13 cellular contexts compared by ENCODE assay signal in genomic region chr17:60679287-60679686, GRCh38. TPM values are rescaled to one million over a fixed set of nuclear protein-coding genes. Genes with fewer than 3 reads are reported as not detected.
A peak's percentile ranks its signal among the peaks of the same experiment; 100 is the strongest.
DNase-seq lines count a peak whose midpoint lies in the region; ATAC-seq and TF ChIP-seq lines count a peak whose summit lies in the region.
"Had no signal": no experiment of that assay in that cellular context is flagged by ENCODE, and none has a peak within 500 bp of the region (broad histone marks: within the 10 kb centered on the region; RNA-seq: fewer than 3 reads in every experiment).

No MANE protein-coding gene starts in this region.

- H3K27ac Mint-ChIP-seq in activated naive CD4-positive, alpha-beta T cell treated with anti-CD3 and anti-CD28 coated beads, Interleukin-2, amount 10 ng/mL, durations not matched to agents 7 days and 5 days = no peak overlapping the region
- no peak overlapping the region for H3K27ac Mint-ChIP-seq in activated naive CD4-positive, alpha-beta T cell treated with anti-CD3 and anti-CD28 coated beads for 36 hours
- no peak overlapping the region for H3K27ac Mint-ChIP-seq in WTC11
- no peak overlapping the region for H3K27ac Mint-ChIP-seq in mesothelial cell of epicardium
- H3K27ac Mint-ChIP-seq: CD14-positive monocyte had no signal

- no peak for DNase-seq in activated naive CD4-positive, alpha-beta T cell treated with anti-CD3 and anti-CD28 coated beads, Interleukin-2, amount 10 ng/mL, durations not matched to agents 7 days and 5 days
- no peak for DNase-seq in activated naive CD4-positive, alpha-beta T cell treated with anti-CD3 and anti-CD28 coated beads for 36 hours
- DNase-seq in WTC11 (ENCODE audit: low spot score) (no peak), mesothelial cell of epicardium (ENCODE audit: low spot score in 2 of 2, unreplicated experiment in 2 of 2) (no peak), NCI-H1694 (lab: John Stamatoyannopoulos, UW) (no peak), RPMI8226 (no peak), Right ventricle myocardium superior (no peak)
- DNase-seq: MM.1S, NCI-H748 treated with DMSO at 0.1 percent for 48 hours, posterior cingulate gyrus, SHP77 had no signal

- H3K4me1 Mint-ChIP-seq in activated naive CD4-positive, alpha-beta T cell treated with anti-CD3 and anti-CD28 coated beads, Interleukin-2, amount 10 ng/mL, durations not matched to agents 7 days and 5 days = peaks cover 23% of the 10 kb centered on the region
- peaks cover 11% of the 10 kb centered on the region for H3K4me1 Mint-ChIP-seq in activated naive CD4-positive, alpha-beta T cell treated with anti-CD3 and anti-CD28 coated beads for 36 hours (ENCODE audit: low read depth)
- H3K4me1 Mint-ChIP-seq in WTC11 (peaks cover 6% of the 10 kb centered on the region), mesothelial cell of epicardium (peaks cover 20% of the 10 kb centered on the region)

- H3K27me3 Mint-ChIP-seq in activated naive CD4-positive, alpha-beta T cell treated with anti-CD3 and anti-CD28 coated beads, Interleukin-2, amount 10 ng/mL, durations not matched to agents 7 days and 5 days = no peaks in the 10 kb centered on the region
- no peaks in the 10 kb centered on the region for H3K27me3 Mint-ChIP-seq in activated naive CD4-positive, alpha-beta T cell treated with anti-CD3 and anti-CD28 coated beads for 36 hours (ENCODE audit: low read depth)
- H3K27me3 Mint-ChIP-seq in WTC11 (ENCODE audit: low read depth) = no peaks in the 10 kb centered on the region
- no peaks in the 10 kb centered on the region for H3K27me3 Mint-ChIP-seq in mesothelial cell of epicardium (ENCODE audit: low read depth)

- peak overlapping the region; percentile 46 for H3K4me3 Mint-ChIP-seq in activated naive CD4-positive, alpha-beta T cell treated with anti-CD3 and anti-CD28 coated beads, Interleukin-2, amount 10 ng/mL, durations not matched to agents 7 days and 5 days
- no peak overlapping the region for H3K4me3 Mint-ChIP-seq in activated naive CD4-positive, alpha-beta T cell treated with anti-CD3 and anti-CD28 coated beads for 36 hours
- H3K4me3 Mint-ChIP-seq in WTC11 = peak overlapping the region; percentile 22; the same call in 1 of the 2 replicates
- H3K4me3 Mint-ChIP-seq in mesothelial cell of epicardium = peak overlapping the region; percentile 57
- H3K4me3 Mint-ChIP-seq: CD14-positive monocyte had no signal

- CTCF ChIA-PET in activated naive CD4-positive, alpha-beta T cell treated with anti-CD3 and anti-CD28 coated beads, Interleukin-2, amount 10 ng/mL, durations not matched to agents 7 days and 5 days (lab: Charles Lee) = no interaction called here
- CTCF ChIA-PET in activated naive CD4-positive, alpha-beta T cell treated with anti-CD3 and anti-CD28 coated beads for 36 hours (lab: Charles Lee) = no interaction called here
- CTCF ChIA-PET in WTC11 (lab: Charles Lee) = no interaction called here

- H3K9me3 Mint-ChIP-seq in activated naive CD4-positive, alpha-beta T cell treated with anti-CD3 and anti-CD28 coated beads, Interleukin-2, amount 10 ng/mL, durations not matched to agents 7 days and 5 days = peaks cover 4% of the 10 kb centered on the region
- H3K9me3 Mint-ChIP-seq in activated naive CD4-positive, alpha-beta T cell treated with anti-CD3 and anti-CD28 coated beads for 36 hours = peaks cover 1% of the 10 kb centered on the region
- H3K9me3 Mint-ChIP-seq in WTC11 (peaks cover 7% of the 10 kb centered on the region), mesothelial cell of epicardium (peaks cover 5% of the 10 kb centered on the region)

- TF ChIP-seq CTCF in WTC11 (IDR thresholded peaks at IDR 0.05) = no peak
- no peak for TF ChIP-seq CTCF in mesothelial cell of epicardium (IDR thresholded peaks at IDR 0.05; ENCODE audit: unreplicated experiment)

- POLR2A ChIA-PET in WTC11 (lab: Charles Lee) = no interaction called here

- H3K36me3 Mint-ChIP-seq in activated naive CD4-positive, alpha-beta T cell treated with anti-CD3 and anti-CD28 coated beads, Interleukin-2, amount 10 ng/mL, durations not matched to agents 7 days and 5 days = peaks cover 1% of the 10 kb centered on the region
- H3K36me3 Mint-ChIP-seq in activated naive CD4-positive, alpha-beta T cell treated with anti-CD3 and anti-CD28 coated beads for 36 hours (ENCODE audit: low read depth) = no peaks in the 10 kb centered on the region
- H3K36me3 Mint-ChIP-seq in WTC11 (no peaks in the 10 kb centered on the region), mesothelial cell of epicardium (no peaks in the 10 kb centered on the region)

- ATAC-seq in WTC11 (no peak), Right ventricle myocardium superior (ENCODE audit: poor library complexity) (no peak)
- ATAC-seq: K562 had no signal

- intact Hi-C loops in activated naive CD4-positive, alpha-beta T cell treated with anti-CD3 and anti-CD28 coated beads for 36 hours (cut with micrococcal nuclease) = loop anchor here (10.0 kb wide), 1 partner anchor 544 kb away; no protein-coding TSS in a partner anchor
- intact Hi-C loops in Right ventricle myocardium superior (cut with DNase I) = no loop called here

TF ChIP-seq in WTC11, 78 proteins besides CTCF, POLR2A, EP300 and RAD21:
- TF ChIP-seq ZNF121 (CRISPR knock-in tag; IDR thresholded peaks at IDR 0.05) (no peak), FOXK1 (CRISPR knock-in tag; IDR thresholded peaks at IDR 0.05) (no peak), NFATC4 (CRISPR knock-in tag; IDR thresholded peaks at IDR 0.05) (no peak), ZNF416 (CRISPR knock-in tag; IDR thresholded peaks at IDR 0.05) (no peak), OVOL2 (CRISPR knock-in tag; IDR thresholded peaks at IDR 0.05; ENCODE audit: borderline replicate concordance) (no peak), ZBTB43 (CRISPR knock-in tag; IDR thresholded peaks at IDR 0.05) (no peak), PREB (CRISPR knock-in tag; IDR thresholded peaks at IDR 0.05; ENCODE audit: borderline replicate concordance) (no peak), ZBTB21 (CRISPR knock-in tag; IDR thresholded peaks at IDR 0.05; ENCODE audit: borderline replicate concordance) (no peak), TCF7 (CRISPR knock-in tag; IDR thresholded peaks at IDR 0.05; ENCODE audit: low read depth) (no peak), TEAD1 (CRISPR knock-in tag; IDR thresholded peaks at IDR 0.05) (no peak), FOXJ3 (CRISPR knock-in tag; IDR thresholded peaks at IDR 0.05; ENCODE audit: borderline replicate concordance) (no peak), E2F5 (CRISPR knock-in tag; IDR thresholded peaks at IDR 0.05) (no peak), ZNF219 (CRISPR knock-in tag; IDR thresholded peaks at IDR 0.05; ENCODE audit: borderline replicate concordance) (no peak), JUN (CRISPR knock-in tag; IDR thresholded peaks at IDR 0.05) (no peak), STAT6 (CRISPR knock-in tag; conservative IDR thresholded peaks at IDR 0.05; ENCODE audit: low read depth) (no peak)

RNA-seq across cellular contexts. Expression of gene BCAS3, which starts 1.6 kb away (rescaled TPM):
- 1 to 10 TPM; 7.2 to 7.5 TPM for total RNA-seq in activated naive CD4-positive, alpha-beta T cell treated with anti-CD3 and anti-CD28 coated beads for 36 hours
- total RNA-seq in WTC11 (2021) (15.5 to 19.8 TPM (median 17.8 TPM) in 3 replicates), mesothelial cell of epicardium (60.8 to 64.9 TPM (median 61.5 TPM) in 3 replicates), Right ventricle myocardium superior (15.6 TPM)
